ENCODE assay signal across 32 cellular contexts in the genomic region with DNA sequence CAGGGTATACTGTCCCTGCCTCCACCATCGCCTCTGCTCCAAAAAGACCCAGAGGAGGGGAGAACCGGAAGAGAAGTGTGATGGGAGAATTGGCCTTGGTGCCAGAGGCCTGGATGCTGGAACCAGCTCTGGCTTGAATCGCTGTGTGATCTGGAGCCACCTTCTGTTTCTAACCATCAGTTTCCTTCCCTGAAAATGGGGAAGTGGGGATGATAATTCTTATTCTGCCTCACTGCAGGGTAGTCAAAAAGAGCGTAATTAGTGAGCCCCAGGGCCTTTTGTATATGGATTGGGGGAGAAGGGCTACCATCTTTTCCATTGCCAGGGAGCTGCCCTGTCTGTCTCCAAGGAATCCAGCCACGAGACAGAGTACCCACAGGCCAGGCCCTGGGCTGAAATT.
"Had no signal": no experiment of that assay in that cellular context is flagged by ENCODE, and none has a peak within 500 bp of the region (broad histone marks: within the 10 kb centered on the region; RNA-seq: fewer than 3 reads in every experiment).

No MANE protein-coding gene starts in this region.

- H3K27ac Mint-ChIP-seq: activated CD4-positive, alpha-beta memory T cell treated with anti-CD3 and anti-CD28 coated beads, Interleukin-2, amount 10 ng/mL, durations not matched to agents 7 days and 5 days; activated CD4-positive, alpha-beta T cell treated with anti-CD3 and anti-CD28 coated beads, Interleukin-2, amount 10 ng/mL, durations not matched to agents 7 days and 5 days; activated naive CD8-positive, alpha-beta T cell; nephron progenitor cell; progenitor cell of endocrine pancreas; stimulated activated memory B cell treated with anti-CD40 and anti-IgM and Interleukin-4, amounts not matched to agents 10 μg/mL and 1 μg/mL and 100 μg/mL, for 72 hours; T-helper 2 cell treated with Interferon-gamma antibody and Interleukin-4, amounts not matched to agents 5 μg/mL and 100 μg/mL, for 36 hours; WTC11 had no signal

- H3K27ac ChIP-seq: body of pancreas, cardiac muscle cell, colonic mucosa, epithelial cell of prostate, left ventricle myocardium inferior, neutrophil, ovary, skin epidermis, thyroid gland, upper lobe of left lung, vagina had no signal

- H3K9me3 ChIP-seq: body of pancreas, colonic mucosa, left ventricle myocardium inferior, neutrophil, ovary, thyroid gland, upper lobe of left lung, vagina had no signal

- H3K27me3 Mint-ChIP-seq: activated naive CD8-positive, alpha-beta T cell; stimulated activated naive CD8-positive, alpha-beta T cell treated with anti-CD3 and anti-CD28 coated beads, Interleukin-15, amount 100 ng/mL, for 72 hours had no signal

- H3K36me3 ChIP-seq: cardiac muscle cell, colonic mucosa, left ventricle myocardium inferior, neutrophil, ovary, thyroid gland, upper lobe of left lung, vagina had no signal

- H3K4me3 Mint-ChIP-seq: activated CD4-positive, alpha-beta memory T cell treated with anti-CD3 and anti-CD28 coated beads, Interleukin-2, amount 10 ng/mL, durations not matched to agents 7 days and 5 days; activated CD4-positive, alpha-beta T cell treated with anti-CD3 and anti-CD28 coated beads, Interleukin-2, amount 10 ng/mL, durations not matched to agents 7 days and 5 days; activated naive CD8-positive, alpha-beta T cell; nephron progenitor cell; stimulated activated memory B cell treated with anti-CD40 and anti-IgM and Interleukin-4, amounts not matched to agents 10 μg/mL and 1 μg/mL and 100 μg/mL, for 72 hours; stimulated activated naive CD8-positive, alpha-beta T cell treated with anti-CD3 and anti-CD28 coated beads, Interleukin-15, amount 100 ng/mL, for 72 hours; T-helper 2 cell treated with Interferon-gamma antibody and Interleukin-4, amounts not matched to agents 5 μg/mL and 100 μg/mL, for 36 hours; WTC11 had no signal

- H3K27me3 ChIP-seq: body of pancreas, colonic mucosa, neutrophil, ovary, thyroid gland, upper lobe of left lung, vagina had no signal

- H3K36me3 Mint-ChIP-seq: activated naive CD8-positive, alpha-beta T cell; stimulated activated memory B cell treated with anti-CD40 and anti-IgM and Interleukin-4, amounts not matched to agents 10 μg/mL and 1 μg/mL and 100 μg/mL, for 72 hours; WTC11 had no signal

- H3K4me3 ChIP-seq: body of pancreas, cardiac muscle cell, colonic mucosa, left ventricle myocardium inferior, lung, ovary, skin epidermis, thyroid gland, upper lobe of left lung, vagina had no signal

- DNase-seq: activated CD4-positive, alpha-beta memory T cell treated with anti-CD3 and anti-CD28 coated beads, Interleukin-2, amount 10 ng/mL, durations not matched to agents 7 days and 5 days; activated CD4-positive, alpha-beta T cell treated with anti-CD3 and anti-CD28 coated beads for 1 hour; activated CD4-positive, alpha-beta T cell treated with anti-CD3 and anti-CD28 coated beads, Interleukin-2, amount 10 ng/mL, durations not matched to agents 7 days and 5 days; activated naive CD4-positive, alpha-beta T cell; activated T-cell treated with anti-CD3 and anti-CD28 coated beads, Interleukin-2, amount 50 U/mL, for 48 hours; anterior cingulate cortex; body of pancreas; cerebellar nuclear complex; colonic mucosa; effector CD8-positive, alpha-beta T cell; left ventricle myocardium inferior; mesendoderm; nephron progenitor cell; ovary; retina; stimulated activated CD4-positive, alpha-beta T cell treated with anti-CD3 and anti-CD28 coated beads, Interleukin-4, amount 100 ng/mL, for 4 hours; stimulated activated CD8-positive, alpha-beta memory T cell treated with anti-CD3 and anti-CD28 coated beads, Interleukin-4, amount 100 ng/mL, for 48 hours; stimulated activated naive CD8-positive, alpha-beta T cell treated with anti-CD3 and anti-CD28 coated beads, Interleukin-15, amount 100 ng/mL, for 72 hours; substantia nigra; thyroid gland; upper lobe of left lung had no signal

- H3K4me1 ChIP-seq: body of pancreas, colonic mucosa, left ventricle myocardium inferior, thyroid gland, upper lobe of left lung, vagina had no signal

- H3K9me3 Mint-ChIP-seq: activated CD4-positive, alpha-beta memory T cell treated with anti-CD3 and anti-CD28 coated beads, Interleukin-2, amount 10 ng/mL, durations not matched to agents 7 days and 5 days; activated CD4-positive, alpha-beta T cell treated with anti-CD3 and anti-CD28 coated beads, Interleukin-2, amount 10 ng/mL, durations not matched to agents 7 days and 5 days; nephron progenitor cell; stimulated activated memory B cell treated with anti-CD40 and anti-IgM and Interleukin-4, amounts not matched to agents 10 μg/mL and 1 μg/mL and 100 μg/mL, for 72 hours; stimulated activated naive CD8-positive, alpha-beta T cell treated with anti-CD3 and anti-CD28 coated beads, Interleukin-15, amount 100 ng/mL, for 72 hours; T-helper 2 cell treated with Interferon-gamma antibody and Interleukin-4, amounts not matched to agents 5 μg/mL and 100 μg/mL, for 36 hours; WTC11 had no signal

- H3K4me1 Mint-ChIP-seq: activated CD4-positive, alpha-beta memory T cell treated with anti-CD3 and anti-CD28 coated beads, Interleukin-2, amount 10 ng/mL, durations not matched to agents 7 days and 5 days; activated CD4-positive, alpha-beta T cell treated with anti-CD3 and anti-CD28 coated beads, Interleukin-2, amount 10 ng/mL, durations not matched to agents 7 days and 5 days; nephron progenitor cell; stimulated activated naive CD8-positive, alpha-beta T cell treated with anti-CD3 and anti-CD28 coated beads, Interleukin-15, amount 100 ng/mL, for 72 hours; WTC11 had no signal
